ENCODE assay signal across 1 cellular context in the genomic region with DNA sequence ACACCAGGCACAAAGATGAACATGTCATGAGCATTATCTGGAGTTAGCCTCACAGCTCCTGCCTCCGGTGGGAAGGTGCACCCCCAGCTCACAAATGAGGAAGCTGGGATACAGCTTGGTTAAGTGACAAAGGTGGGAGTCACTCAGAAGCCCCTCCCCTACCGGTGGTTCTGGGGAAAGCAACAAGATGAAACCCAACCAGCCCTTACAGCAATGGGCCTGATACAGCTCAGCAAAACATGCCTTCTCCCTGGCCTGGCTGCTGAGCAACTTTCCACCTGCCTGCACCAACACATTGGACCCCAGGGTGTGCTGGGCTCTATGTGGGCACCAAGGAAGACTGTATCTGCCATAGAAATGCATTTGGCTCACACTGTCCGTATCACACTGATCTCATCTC.
TF ChIP-seq lines count a peak whose summit lies in the region.

No MANE protein-coding gene starts in this region.

TF ChIP-seq in WTC11, 78 proteins besides CTCF, POLR2A, EP300 and RAD21:
- TF ChIP-seq NR1H2 (CRISPR knock-in tag; IDR thresholded peaks at IDR 0.05) (no peak), ZNF671 (CRISPR knock-in tag; IDR thresholded peaks at IDR 0.05) (no peak), IRF2 (CRISPR knock-in tag; IDR thresholded peaks at IDR 0.05; ENCODE audit: borderline replicate concordance, low read depth) (no peak), FOXP1 (CRISPR knock-in tag; IDR thresholded peaks at IDR 0.05; ENCODE audit: borderline replicate concordance) (no peak), GRHL2 (CRISPR knock-in tag; IDR thresholded peaks at IDR 0.05; ENCODE audit: insufficient replicate concordance, severe bottlenecking) (no peak), ZNF317 (CRISPR knock-in tag; IDR thresholded peaks at IDR 0.05; ENCODE audit: borderline replicate concordance, low read depth) (no peak), ELF4 (CRISPR knock-in tag; IDR thresholded peaks at IDR 0.05; ENCODE audit: low read depth) (no peak)
- TF ChIP-seq, protein P1, sequence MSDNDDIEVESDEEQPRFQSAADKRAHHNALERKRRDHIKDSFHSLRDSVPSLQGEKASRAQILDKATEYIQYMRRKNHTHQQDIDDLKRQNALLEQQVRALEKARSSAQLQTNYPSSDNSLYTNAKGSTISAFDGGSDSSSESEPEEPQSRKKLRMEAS (CRISPR knock-in tag; IDR thresholded peaks at IDR 0.05) = no peak
- TF ChIP-seq, protein P2, sequence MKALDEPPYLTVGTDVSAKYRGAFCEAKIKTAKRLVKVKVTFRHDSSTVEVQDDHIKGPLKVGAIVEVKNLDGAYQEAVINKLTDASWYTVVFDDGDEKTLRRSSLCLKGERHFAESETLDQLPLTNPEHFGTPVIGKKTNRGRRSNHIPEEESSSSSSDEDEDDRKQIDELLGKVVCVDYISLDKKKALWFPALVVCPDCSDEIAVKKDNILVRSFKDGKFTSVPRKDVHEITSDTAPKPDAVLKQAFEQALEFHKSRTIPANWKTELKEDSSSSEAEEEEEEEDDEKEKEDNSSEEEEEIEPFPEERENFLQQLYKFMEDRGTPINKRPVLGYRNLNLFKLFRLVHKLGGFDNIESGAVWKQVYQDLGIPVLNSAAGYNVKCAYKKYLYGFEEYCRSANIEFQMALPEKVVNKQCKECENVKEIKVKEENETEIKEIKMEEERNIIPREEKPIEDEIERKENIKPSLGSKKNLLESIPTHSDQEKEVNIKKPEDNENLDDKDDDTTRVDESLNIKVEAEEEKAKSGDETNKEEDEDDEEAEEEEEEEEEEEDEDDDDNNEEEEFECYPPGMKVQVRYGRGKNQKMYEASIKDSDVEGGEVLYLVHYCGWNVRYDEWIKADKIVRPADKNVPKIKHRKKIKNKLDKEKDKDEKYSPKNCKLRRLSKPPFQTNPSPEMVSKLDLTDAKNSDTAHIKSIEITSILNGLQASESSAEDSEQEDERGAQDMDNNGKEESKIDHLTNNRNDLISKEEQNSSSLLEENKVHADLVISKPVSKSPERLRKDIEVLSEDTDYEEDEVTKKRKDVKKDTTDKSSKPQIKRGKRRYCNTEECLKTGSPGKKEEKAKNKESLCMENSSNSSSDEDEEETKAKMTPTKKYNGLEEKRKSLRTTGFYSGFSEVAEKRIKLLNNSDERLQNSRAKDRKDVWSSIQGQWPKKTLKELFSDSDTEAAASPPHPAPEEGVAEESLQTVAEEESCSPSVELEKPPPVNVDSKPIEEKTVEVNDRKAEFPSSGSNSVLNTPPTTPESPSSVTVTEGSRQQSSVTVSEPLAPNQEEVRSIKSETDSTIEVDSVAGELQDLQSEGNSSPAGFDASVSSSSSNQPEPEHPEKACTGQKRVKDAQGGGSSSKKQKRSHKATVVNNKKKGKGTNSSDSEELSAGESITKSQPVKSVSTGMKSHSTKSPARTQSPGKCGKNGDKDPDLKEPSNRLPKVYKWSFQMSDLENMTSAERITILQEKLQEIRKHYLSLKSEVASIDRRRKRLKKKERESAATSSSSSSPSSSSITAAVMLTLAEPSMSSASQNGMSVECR (CRISPR knock-in tag; IDR thresholded peaks at IDR 0.05; ENCODE audit: borderline replicate concordance) = no peak
- TF ChIP-seq, protein P3, sequence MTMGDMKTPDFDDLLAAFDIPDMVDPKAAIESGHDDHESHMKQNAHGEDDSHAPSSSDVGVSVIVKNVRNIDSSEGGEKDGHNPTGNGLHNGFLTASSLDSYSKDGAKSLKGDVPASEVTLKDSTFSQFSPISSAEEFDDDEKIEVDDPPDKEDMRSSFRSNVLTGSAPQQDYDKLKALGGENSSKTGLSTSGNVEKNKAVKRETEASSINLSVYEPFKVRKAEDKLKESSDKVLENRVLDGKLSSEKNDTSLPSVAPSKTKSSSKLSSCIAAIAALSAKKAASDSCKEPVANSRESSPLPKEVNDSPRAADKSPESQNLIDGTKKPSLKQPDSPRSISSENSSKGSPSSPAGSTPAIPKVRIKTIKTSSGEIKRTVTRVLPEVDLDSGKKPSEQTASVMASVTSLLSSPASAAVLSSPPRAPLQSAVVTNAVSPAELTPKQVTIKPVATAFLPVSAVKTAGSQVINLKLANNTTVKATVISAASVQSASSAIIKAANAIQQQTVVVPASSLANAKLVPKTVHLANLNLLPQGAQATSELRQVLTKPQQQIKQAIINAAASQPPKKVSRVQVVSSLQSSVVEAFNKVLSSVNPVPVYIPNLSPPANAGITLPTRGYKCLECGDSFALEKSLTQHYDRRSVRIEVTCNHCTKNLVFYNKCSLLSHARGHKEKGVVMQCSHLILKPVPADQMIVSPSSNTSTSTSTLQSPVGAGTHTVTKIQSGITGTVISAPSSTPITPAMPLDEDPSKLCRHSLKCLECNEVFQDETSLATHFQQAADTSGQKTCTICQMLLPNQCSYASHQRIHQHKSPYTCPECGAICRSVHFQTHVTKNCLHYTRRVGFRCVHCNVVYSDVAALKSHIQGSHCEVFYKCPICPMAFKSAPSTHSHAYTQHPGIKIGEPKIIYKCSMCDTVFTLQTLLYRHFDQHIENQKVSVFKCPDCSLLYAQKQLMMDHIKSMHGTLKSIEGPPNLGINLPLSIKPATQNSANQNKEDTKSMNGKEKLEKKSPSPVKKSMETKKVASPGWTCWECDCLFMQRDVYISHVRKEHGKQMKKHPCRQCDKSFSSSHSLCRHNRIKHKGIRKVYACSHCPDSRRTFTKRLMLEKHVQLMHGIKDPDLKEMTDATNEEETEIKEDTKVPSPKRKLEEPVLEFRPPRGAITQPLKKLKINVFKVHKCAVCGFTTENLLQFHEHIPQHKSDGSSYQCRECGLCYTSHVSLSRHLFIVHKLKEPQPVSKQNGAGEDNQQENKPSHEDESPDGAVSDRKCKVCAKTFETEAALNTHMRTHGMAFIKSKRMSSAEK (CRISPR knock-in tag; IDR thresholded peaks at IDR 0.05; ENCODE audit: borderline replicate concordance) = no peak
